20 cellular contexts compared by ENCODE assay signal in genomic region chr12:53996886-53997217, GRCh38. TPM values are rescaled to one million over a fixed set of nuclear protein-coding genes. Genes with fewer than 3 reads are reported as not detected.
DNase-seq lines count a peak whose midpoint lies in the region; ATAC-seq and TF ChIP-seq lines count a peak whose summit lies in the region.
"Had no signal": no experiment of that assay in that cellular context is flagged by ENCODE, and none has a peak within 500 bp of the region (broad histone marks: within the 10 kb centered on the region; RNA-seq: fewer than 3 reads in every experiment).

No MANE protein-coding gene starts in this region.

- peaks cover 32% of the 10 kb centered on the region for H3K4me1 Mint-ChIP-seq in activated T-cell treated with anti-CD3 and anti-CD28 coated beads, Interleukin-2, amount 50 U/mL, for 4 hours (ENCODE audit: low read depth)
- peaks cover 32 to 60% (median 50%) of the 10 kb centered on the region in 3 donors for H3K4me1 Mint-ChIP-seq in naive B cell

- H3K36me3 ChIP-seq in WERI-Rb-1 (no peaks in the 10 kb centered on the region), suprapubic skin (no peaks in the 10 kb centered on the region)
- H3K36me3 ChIP-seq: colonic mucosa, thoracic aorta had no signal

- ATAC-seq in activated T-cell treated with anti-CD3 and anti-CD28 coated beads, Interleukin-2, amount 50 U/mL, for 4 hours, result no peak
- ATAC-seq in naive B cell (ENCODE audit: low read depth in 2 of 2), result no peak
- no peak for ATAC-seq in GM18867 (IDR thresholded peaks at IDR 0.05; ENCODE audit: unreplicated experiment)
- ATAC-seq in esophagus mucosa, result no peak
- ATAC-seq: activated CD8-positive, alpha-beta T cell treated with anti-CD3 and anti-CD28 coated beads, Interleukin-2, amount 10 ng/mL, durations not matched to agents 7 days and 5 days; heart right ventricle; left cardiac atrium had no signal

- no peak for TF ChIP-seq EP300 in suprapubic skin (IDR thresholded peaks at IDR 0.05)

- no peaks in the 10 kb centered on the region for H3K27me3 ChIP-seq in WERI-Rb-1 (ENCODE audit: insufficient read depth, low read depth, severe bottlenecking)
- peaks cover 15% of the 10 kb centered on the region for H3K27me3 ChIP-seq in suprapubic skin

- WGBS in suprapubic skin, result 35% methylated on average over 13 of the region's 13 CpGs

- H3K36me3 Mint-ChIP-seq in activated T-cell treated with anti-CD3 and anti-CD28 coated beads, Interleukin-2, amount 50 U/mL, for 4 hours (ENCODE audit: insufficient read depth), result no peaks in the 10 kb centered on the region
- peaks cover 0 to 18% of the 10 kb centered on the region in 2 donors for H3K36me3 Mint-ChIP-seq in naive B cell

- H3K27ac ChIP-seq in WERI-Rb-1 (peak overlapping the region; percentile 95), suprapubic skin (peak overlapping the region; percentile 98)
- H3K27ac ChIP-seq: colonic mucosa, epithelial cell of prostate, heart right ventricle, thoracic aorta had no signal

- H3K9me3 ChIP-seq in WERI-Rb-1 (ENCODE audit: severe bottlenecking) (no peaks in the 10 kb centered on the region), suprapubic skin (no peaks in the 10 kb centered on the region)
- H3K9me3 ChIP-seq: colonic mucosa, heart right ventricle, thoracic aorta had no signal

- TF ChIP-seq POLR2A in suprapubic skin (IDR thresholded peaks at IDR 0.05), result no peak

- peak overlapping the region; percentile 82 for H3K4me3 Mint-ChIP-seq in activated T-cell treated with anti-CD3 and anti-CD28 coated beads, Interleukin-2, amount 50 U/mL, for 4 hours
- peak overlapping the region in 7 of 8 donors; percentile 18 to 91 (median 85) for H3K4me3 Mint-ChIP-seq in naive B cell

- no peak for DNase-seq in activated T-cell treated with anti-CD3 and anti-CD28 coated beads, Interleukin-2, amount 50 U/mL, for 4 hours
- no peak for DNase-seq in activated T-cell treated with anti-CD3 and anti-CD28 coated beads, Interleukin-2, amount 50 U/mL, for 48 hours
- DNase-seq in WERI-Rb-1, result no peak
- DNase-seq in naive B cell, result no peak
- no peak for DNase-seq in suprapubic skin (ENCODE audit: low spot score in 2 of 2)
- no peak for DNase-seq in NCI-H2196 treated with DMSO at 0.1 percent for 48 hours (lab: John Stamatoyannopoulos, UW; ENCODE audit: unreplicated experiment)
- DNase-seq: activated CD8-positive, alpha-beta T cell treated with anti-CD3 and anti-CD28 coated beads, Interleukin-2, amount 10 ng/mL, durations not matched to agents 7 days and 5 days; activated effector memory CD4-positive, alpha-beta T cell treated with Interleukin-2 at 50 U/mL for 16 hours; colonic mucosa; GOT3; heart right ventricle; left cardiac atrium; NCI-H2029; NCI-H526; stimulated activated CD4-positive, alpha-beta T cell treated with anti-CD3 and anti-CD28 coated beads, Interleukin-1b, Interleukin-23, amount 100 ng/mL, for 48 hours had no signal

- H3K4me1 ChIP-seq in suprapubic skin, result peaks cover 78% of the 10 kb centered on the region

- peaks cover 94% of the 10 kb centered on the region for H3K27me3 Mint-ChIP-seq in activated T-cell treated with anti-CD3 and anti-CD28 coated beads, Interleukin-2, amount 50 U/mL, for 4 hours (ENCODE audit: low read depth)
- H3K27me3 Mint-ChIP-seq in naive B cell, result peaks cover 70 to 94% (median 78%) of the 10 kb centered on the region in 3 donors

- no peaks in the 10 kb centered on the region for H3K9me3 Mint-ChIP-seq in activated T-cell treated with anti-CD3 and anti-CD28 coated beads, Interleukin-2, amount 50 U/mL, for 4 hours
- peaks cover 0 to 13% (median 6%) of the 10 kb centered on the region in 7 donors for H3K9me3 Mint-ChIP-seq in naive B cell

- TF ChIP-seq CTCF in WERI-Rb-1 (IDR thresholded peaks at IDR 0.05; ENCODE audit: low read depth, low read length) (no peak), suprapubic skin (IDR thresholded peaks at IDR 0.05) (no peak)

- H3K27ac Mint-ChIP-seq in naive B cell, result peak overlapping the region in 1 of 6 donors; percentile 62
- H3K27ac Mint-ChIP-seq: activated CD8-positive, alpha-beta T cell treated with anti-CD3 and anti-CD28 coated beads, Interleukin-2, amount 10 ng/mL, durations not matched to agents 7 days and 5 days had no signal

- H3K4me3 ChIP-seq in WERI-Rb-1 (ENCODE audit: low read depth, low read length), result peak overlapping the region; percentile 86
- H3K4me3 ChIP-seq in suprapubic skin, result peak overlapping the region; percentile 67

RNA-seq across cellular contexts. Expression of gene HOXC9, which starts 3.1 kb away (rescaled TPM):
- not detected for total RNA-seq in activated T-cell treated with anti-CD3 and anti-CD28 coated beads, Interleukin-2, amount 50 U/mL, for 4 hours
- not detected for polyA plus RNA-seq in naive B cell (ENCODE audit: low read depth in 6 of 6)
- 10 to 100 TPM in 1 of 4 donors, 1 to 10 TPM in 3; 4.9 to 12.2 (median 6.1) TPM for total RNA-seq in suprapubic skin
- 1.2 TPM for total RNA-seq in esophagus mucosa
- total RNA-seq: activated CD8-positive, alpha-beta T cell treated with anti-CD3 and anti-CD28 coated beads, Interleukin-2, amount 10 ng/mL, durations not matched to agents 7 days and 5 days; colonic mucosa; heart right ventricle; left cardiac atrium; thoracic aorta had no signal
- polyA plus RNA-seq: heart right ventricle had no signal

RNA-seq across cellular contexts. Expression of gene HOXC10, which starts 11.9 kb away (rescaled TPM):
- not detected for total RNA-seq in activated T-cell treated with anti-CD3 and anti-CD28 coated beads, Interleukin-2, amount 50 U/mL, for 4 hours
- not detected for polyA plus RNA-seq in naive B cell (ENCODE audit: low read depth in 6 of 6)
- 10 to 100 TPM in 3 of 4 donors, 1 to 10 TPM in 1; 8.8 to 24.7 (median 13.3) TPM for total RNA-seq in suprapubic skin
- 0.64 TPM for total RNA-seq in esophagus mucosa
- total RNA-seq: activated CD8-positive, alpha-beta T cell treated with anti-CD3 and anti-CD28 coated beads, Interleukin-2, amount 10 ng/mL, durations not matched to agents 7 days and 5 days; colonic mucosa; heart right ventricle; left cardiac atrium; thoracic aorta had no signal
- polyA plus RNA-seq: heart right ventricle had no signal

RNA-seq across cellular contexts. Expression of gene HOXC8, which starts 11.9 kb away (rescaled TPM):
- not detected for total RNA-seq in activated T-cell treated with anti-CD3 and anti-CD28 coated beads, Interleukin-2, amount 50 U/mL, for 4 hours
- not detected for polyA plus RNA-seq in naive B cell (ENCODE audit: low read depth in 6 of 6)
- total RNA-seq in suprapubic skin, result 1 to 10 TPM in 3 of 4 donors, under 1 TPM in 1; 0.23 to 8.4 (median 1.6) TPM
- total RNA-seq in esophagus mucosa, result 0.48 TPM
- total RNA-seq: A172; activated CD8-positive, alpha-beta T cell treated with anti-CD3 and anti-CD28 coated beads, Interleukin-2, amount 10 ng/mL, durations not matched to agents 7 days and 5 days; colonic mucosa; heart right ventricle; left cardiac atrium; thoracic aorta had no signal
- polyA plus RNA-seq: heart right ventricle had no signal

RNA-seq across cellular contexts. Expression of gene HOTAIR, which starts 22.1 kb away (rescaled TPM):
- not detected for total RNA-seq in activated T-cell treated with anti-CD3 and anti-CD28 coated beads, Interleukin-2, amount 50 U/mL, for 4 hours
- not detected for polyA plus RNA-seq in naive B cell (ENCODE audit: low read depth in 6 of 6)
- total RNA-seq in suprapubic skin (10 to 100 TPM in 2 of 4 donors, 1 to 10 TPM in 2; 1.4 to 15.7 (median 10.7) TPM), esophagus mucosa (not detected)
- total RNA-seq: activated CD8-positive, alpha-beta T cell treated with anti-CD3 and anti-CD28 coated beads, Interleukin-2, amount 10 ng/mL, durations not matched to agents 7 days and 5 days; colonic mucosa; heart right ventricle; left cardiac atrium; thoracic aorta had no signal
- polyA plus RNA-seq: heart right ventricle had no signal

RNA-seq across cellular contexts. Expression of gene HOXC11, which starts 23.9 kb away (rescaled TPM):
- total RNA-seq in activated T-cell treated with anti-CD3 and anti-CD28 coated beads, Interleukin-2, amount 50 U/mL, for 4 hours, result not detected
- polyA plus RNA-seq in naive B cell (ENCODE audit: low read depth in 6 of 6), result not detected
- 1 to 10 TPM; 3.1 to 3.7 (median 3.5) TPM for total RNA-seq in suprapubic skin
- 0.08 TPM for total RNA-seq in esophagus mucosa
- total RNA-seq: activated CD8-positive, alpha-beta T cell treated with anti-CD3 and anti-CD28 coated beads, Interleukin-2, amount 10 ng/mL, durations not matched to agents 7 days and 5 days; colonic mucosa; heart right ventricle; left cardiac atrium; thoracic aorta had no signal
- polyA plus RNA-seq: heart right ventricle had no signal
